In the genomic region with DNA sequence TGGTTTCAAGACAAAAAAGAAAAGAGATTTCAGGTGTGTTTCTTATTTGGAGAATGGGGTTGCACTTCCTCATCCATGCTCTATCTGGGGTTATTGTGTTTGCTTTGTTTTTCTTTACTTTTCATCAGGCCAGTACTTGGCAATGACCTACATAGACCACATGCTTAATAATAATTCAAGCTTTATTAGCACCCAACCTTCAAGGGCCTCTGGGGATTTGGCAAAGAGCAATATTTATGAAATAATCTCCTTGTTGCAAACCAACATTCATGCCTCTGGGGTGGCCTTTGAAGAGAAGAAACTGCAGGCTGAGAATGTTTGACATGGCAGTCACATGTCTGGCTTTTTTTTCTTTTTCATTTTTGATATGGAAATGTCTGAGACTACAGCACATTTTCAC, we compare ENCODE assay signal across 13 cellular contexts.
DNase-seq lines count a peak whose midpoint lies in the region; ATAC-seq and TF ChIP-seq lines count a peak whose summit lies in the region.
"Had no signal": no experiment of that assay in that cellular context is flagged by ENCODE, and none has a peak within 500 bp of the region (broad histone marks: within the 10 kb centered on the region; RNA-seq: fewer than 3 reads in every experiment).

No MANE protein-coding gene starts in this region.

- TF ChIP-seq CTCF in heart left ventricle (IDR thresholded peaks at IDR 0.05) (no peak), right atrium auricular region (IDR thresholded peaks at IDR 0.05) (no peak), HFFc6 (IDR thresholded peaks at IDR 0.05) (no peak), Caco-2 (IDR thresholded peaks at IDR 0.05; ENCODE audit: insufficient read depth in 1 of 2, low read depth in 1 of 2, low read length in 1 of 2, severe bottlenecking in 1 of 2, unreplicated experiment in 1 of 2) (no peak)

- H3K36me3 Mint-ChIP-seq in HFFc6 (ENCODE audit: low read depth), result no peaks in the 10 kb centered on the region; the same call in 1 of the 2 replicates
- H3K36me3 Mint-ChIP-seq in naive thymus-derived CD8-positive, alpha-beta T cell, result no peaks in the 10 kb centered on the region
- no peaks in the 10 kb centered on the region for H3K36me3 Mint-ChIP-seq in Caco-2 (ENCODE audit: insufficient read depth, unreplicated experiment)
- H3K36me3 Mint-ChIP-seq: CD14-positive monocyte had no signal

- H3K4me3 Mint-ChIP-seq in HFFc6 (no peak overlapping the region), Caco-2 (ENCODE audit: unreplicated experiment) (no peak overlapping the region)
- peak overlapping the region in 6 of 10 donors; percentile 46 to 75 (median 66) for H3K4me3 Mint-ChIP-seq in naive thymus-derived CD8-positive, alpha-beta T cell
- H3K4me3 Mint-ChIP-seq: CD14-positive monocyte had no signal

- CTCF ChIA-PET in Caco-2 (lab: Charles Lee), result no interaction called here

- peaks cover 41% of the 10 kb centered on the region for H3K4me1 Mint-ChIP-seq in HFFc6 (ENCODE audit: low read depth)
- H3K4me1 Mint-ChIP-seq in naive thymus-derived CD8-positive, alpha-beta T cell, result peaks cover 58 to 85% (median 81%) of the 10 kb centered on the region in 4 donors
- no peaks in the 10 kb centered on the region for H3K4me1 Mint-ChIP-seq in Caco-2 (ENCODE audit: low read depth, unreplicated experiment)

- H3K4me1 ChIP-seq in heart left ventricle, result peaks cover 0 to 15% (median 0%) of the 10 kb centered on the region in 12 donors
- no peaks in the 10 kb centered on the region for H3K4me1 ChIP-seq in right atrium auricular region
- no peaks in the 10 kb centered on the region for H3K4me1 ChIP-seq in Caco-2

- H3K27ac Mint-ChIP-seq in HFFc6 (peak overlapping the region; percentile 38; the same call in 1 of the 2 replicates), Caco-2 (ENCODE audit: unreplicated experiment) (no peak overlapping the region)
- H3K27ac Mint-ChIP-seq in naive thymus-derived CD8-positive, alpha-beta T cell, result peak overlapping the region; percentile 77 to 95 (median 93)
- H3K27ac Mint-ChIP-seq: CD14-positive monocyte had no signal

- no TSS peak for BruUV-seq in Caco-2 (replicated peaks; lab: Mats Ljungman, UMichigan)

- H3K27me3 Mint-ChIP-seq in HFFc6 (ENCODE audit: insufficient read depth) (peaks cover 11% of the 10 kb centered on the region; the same call in 1 of the 2 replicates), Caco-2 (ENCODE audit: insufficient read depth, unreplicated experiment) (peaks cover 8% of the 10 kb centered on the region)
- no peaks in the 10 kb centered on the region for H3K27me3 Mint-ChIP-seq in naive thymus-derived CD8-positive, alpha-beta T cell

- DNase-seq in heart left ventricle (no peak), right atrium auricular region (ENCODE audit: low spot score) (no peak), HFFc6 (no peak), epidermal melanocyte (ENCODE audit: insufficient read length, low spot score) (peak; percentile 39), Caco-2 (no peak), activated T-cell treated with anti-CD3 and anti-CD28 coated beads for 4 hours (no peak)
- DNase-seq in naive thymus-derived CD8-positive, alpha-beta T cell, result no peak
- DNase-seq in activated effector memory CD4-positive, alpha-beta T cell treated with anti-CD3 and anti-CD28 coated beads, Interleukin-2, amount 50 U/mL, for 16 hours, result no peak
- DNase-seq: DMS79 treated with DMSO at 0.1 percent for 48 hours, KBM-7 had no signal

- no peaks in the 10 kb centered on the region for H3K27me3 ChIP-seq in heart left ventricle
- no peaks in the 10 kb centered on the region for H3K27me3 ChIP-seq in right atrium auricular region
- H3K27me3 ChIP-seq in Caco-2 (replicated peaks; ENCODE audit: control insufficient read depth, insufficient read depth, low read length), result no peaks in the 10 kb centered on the region; the same call in 1 of the 2 replicates

- no peaks in the 10 kb centered on the region for H3K36me3 ChIP-seq in heart left ventricle
- no peaks in the 10 kb centered on the region for H3K36me3 ChIP-seq in right atrium auricular region
- no peaks in the 10 kb centered on the region for H3K36me3 ChIP-seq in Caco-2 (ENCODE audit: control insufficient read depth, insufficient read depth, low read length)

- POLR2A ChIA-PET in naive thymus-derived CD8-positive, alpha-beta T cell (lab: Charles Lee), result interaction anchor here (0.6 to 3.8 kb wide), 9 partner anchors 38 to 864 kb away, joined by 3 to 24 read pairs (median 7); a partner anchor contains a TSS
- POLR2A ChIA-PET in Caco-2 (lab: Charles Lee), result no interaction called here

- H3K9me3 Mint-ChIP-seq in HFFc6 (no peaks in the 10 kb centered on the region), Caco-2 (ENCODE audit: unreplicated experiment) (no peaks in the 10 kb centered on the region)
- H3K9me3 Mint-ChIP-seq in naive thymus-derived CD8-positive, alpha-beta T cell, result peaks cover 0 to 3% (median 0%) of the 10 kb centered on the region in 9 donors

- no peak overlapping the region for H3K4me3 ChIP-seq in heart left ventricle
- no peak overlapping the region for H3K4me3 ChIP-seq in right atrium auricular region
- H3K4me3 ChIP-seq in Caco-2 (ENCODE audit: low read depth, low read length), result no peak overlapping the region

- intact Hi-C loops in heart left ventricle (cut with DNase I) (loop anchor here in 3 of 10 donors (5.0 to 10.0 kb wide), 3 partner anchors 41 to 284 kb away; no protein-coding TSS in a partner anchor), Caco-2 (cut with micrococcal nuclease; ENCODE audit: unreplicated experiment) (no loop called here)

- H3K9me3 ChIP-seq in heart left ventricle (peaks cover 0 to 8% (median 0%) of the 10 kb centered on the region in 12 donors), right atrium auricular region (peaks cover 0 to 5% of the 10 kb centered on the region in 2 donors), Caco-2 (no peaks in the 10 kb centered on the region)

- H3K27ac ChIP-seq in heart left ventricle (peak overlapping the region in 8 of 12 donors; percentile 28 to 69 (median 44)), right atrium auricular region (no peak overlapping the region)
- H3K27ac ChIP-seq: 22Rv1 had no signal

- no peak for ATAC-seq in heart left ventricle
- ATAC-seq in naive thymus-derived CD8-positive, alpha-beta T cell, result no peak
- ATAC-seq: HCT116 had no signal

- no peak for TF ChIP-seq POLR2A in heart left ventricle (IDR thresholded peaks at IDR 0.05)

Comparison
In these comparisons a context has a peak if more than half of its experiments do, and no peak if none do; other contexts are left out.
1. H3K27ac ChIP-seq: peak in heart left ventricle (8 of 12); none in right atrium auricular region (0 of 2).
2. H3K4me3 Mint-ChIP-seq: peak in naive thymus-derived CD8-positive, alpha-beta T cell (6 of 10); none in HFFc6 (single experiment) and Caco-2 (single experiment).